In genomic region chr11:130168105-130168504, GRCh38 we compare ENCODE assay signal across 21 cellular contexts. TPM values are rescaled to one million over a fixed set of nuclear protein-coding genes. Genes with fewer than 3 reads are reported as not detected.
DNase-seq lines count a peak whose midpoint lies in the region; FAIRE-seq and TF ChIP-seq lines count a peak whose summit lies in the region.
"Had no signal": no experiment of that assay in that cellular context is flagged by ENCODE, and none has a peak within 500 bp of the region (broad histone marks: within the 10 kb centered on the region; RNA-seq: fewer than 3 reads in every experiment).

No MANE protein-coding gene starts in this region.

- H3K9ac ChIP-seq in BLaER1 treated with 17β-estradiol and CSF1 and Interleukin-3, amounts not matched to agents 10 nM and 100 nM: no peak overlapping the region
- H3K9ac ChIP-seq in keratinocyte (ENCODE audit: control insufficient read depth, extremely low read depth, insufficient read depth, low read length): no peak overlapping the region
- H3K9ac ChIP-seq in neural progenitor cell: no peak overlapping the region

- 86 to 92% (median 87%) methylated on average over 7 of the region's 7 CpGs for WGBS in adrenal gland, 4 donors

- intact Hi-C loops in left ventricle myocardium inferior (cut with micrococcal nuclease): no loop called here
- intact Hi-C loops in adrenal gland (cut with DNase I): no loop called here

- H3K4me3 Mint-ChIP-seq in neural progenitor cell: no peak overlapping the region
- H3K4me3 Mint-ChIP-seq: activated CD4-positive, alpha-beta memory T cell treated with anti-CD3 and anti-CD28 coated beads for 36 hours; activated T-cell treated with anti-CD3 and anti-CD28 coated beads, Interleukin-2, amount 50 U/mL, for 4 hours; brain; dendritic cell treated with granulocyte-macrophage colony-stimulating factor and Interleukin-4, amounts not matched to agents 40 ng/mL and 50 ng/mL, for 4 days had no signal

- H3K4me1 ChIP-seq in BLaER1 treated with 17β-estradiol and CSF1 and Interleukin-3, amounts not matched to agents 10 nM and 100 nM: peaks cover 67 to 87% (median 80%) of the 10 kb centered on the region in 10 experiments
- H3K4me1 ChIP-seq in keratinocyte (ENCODE audit: control insufficient read depth, extremely low read depth, insufficient read depth, low read length) (peaks cover 40% of the 10 kb centered on the region), neural progenitor cell (no peaks in the 10 kb centered on the region), left ventricle myocardium inferior (peaks cover 9% of the 10 kb centered on the region), adrenal gland (replicated peaks in 1 of 2) (peaks cover 0 to 3% of the 10 kb centered on the region in 2 donors)

- no peak overlapping the region for H3K4me3 ChIP-seq in BLaER1 treated with 17β-estradiol and CSF1 and Interleukin-3, amounts not matched to agents 10 nM and 100 nM
- H3K4me3 ChIP-seq in astrocyte of the spinal cord (ENCODE audit: low read depth, low read length) (no peak overlapping the region), keratinocyte (ENCODE audit: control insufficient read depth in 2 of 3, extremely low read depth in 1 of 3, insufficient read depth in 2 of 3, low read depth in 1 of 3, low read length in 3 of 3) (no peak overlapping the region), neural progenitor cell (no peak overlapping the region), left ventricle myocardium inferior (no peak overlapping the region), adrenal gland (no peak overlapping the region)
- H3K4me3 ChIP-seq: mucosa of descending colon had no signal

- no peaks in the 10 kb centered on the region for H3K9me3 ChIP-seq in BLaER1 treated with 17β-estradiol and CSF1 and Interleukin-3, amounts not matched to agents 10 nM and 100 nM (replicated peaks in 1 of 11)
- no peaks in the 10 kb centered on the region for H3K9me3 ChIP-seq in keratinocyte (ENCODE audit: control insufficient read depth, low read depth, low read length)
- no peaks in the 10 kb centered on the region for H3K9me3 ChIP-seq in neural progenitor cell (ENCODE audit: low read depth)
- no peaks in the 10 kb centered on the region for H3K9me3 ChIP-seq in left ventricle myocardium inferior (replicated peaks)
- no peaks in the 10 kb centered on the region for H3K9me3 ChIP-seq in adrenal gland (replicated peaks in 1 of 3)
- H3K9me3 ChIP-seq: mucosa of descending colon had no signal

- no peak overlapping the region for H3K27ac Mint-ChIP-seq in neural progenitor cell
- H3K27ac Mint-ChIP-seq: activated CD4-positive, alpha-beta memory T cell treated with anti-CD3 and anti-CD28 coated beads for 36 hours; brain; dendritic cell treated with granulocyte-macrophage colony-stimulating factor and Interleukin-4, amounts not matched to agents 40 ng/mL and 50 ng/mL, for 4 days had no signal

- no peaks in the 10 kb centered on the region for H3K4me1 Mint-ChIP-seq in neural progenitor cell
- H3K4me1 Mint-ChIP-seq: brain had no signal

- dilution Hi-C loops in keratinocyte (cut with MboI; ENCODE audit: extremely low pct_ligation_motif_present, low sequenced_read_pairs): no loop called here

- H3K9me1 ChIP-seq in keratinocyte (ENCODE audit: control insufficient read depth, extremely low read depth, insufficient read depth, low read length): peaks cover 2% of the 10 kb centered on the region

- H3K4me2 ChIP-seq in BLaER1 treated with 17β-estradiol and CSF1 and Interleukin-3, amounts not matched to agents 10 nM and 100 nM: peak overlapping the region in 9 of 11 experiments; percentile 17 to 93 (median 47); a peak in 16 of 22 replicates
- H3K4me2 ChIP-seq in keratinocyte (ENCODE audit: control insufficient read depth, extremely low read depth, insufficient read depth, low read depth, low read length): no peak overlapping the region
- H3K4me2 ChIP-seq in neural progenitor cell: no peak overlapping the region

- H3K27me3 ChIP-seq in BLaER1 treated with 17β-estradiol and CSF1 and Interleukin-3, amounts not matched to agents 10 nM and 100 nM: no peaks in the 10 kb centered on the region
- no peaks in the 10 kb centered on the region for H3K27me3 ChIP-seq in keratinocyte (ENCODE audit: control insufficient read depth, extremely low read depth, insufficient read depth, low read length)
- H3K27me3 ChIP-seq in neural progenitor cell: no peaks in the 10 kb centered on the region
- H3K27me3 ChIP-seq in left ventricle myocardium inferior (ENCODE audit: low read depth): peaks cover 6% of the 10 kb centered on the region
- H3K27me3 ChIP-seq in adrenal gland: no peaks in the 10 kb centered on the region

- TF ChIP-seq CTCF in astrocyte of the spinal cord (IDR thresholded peaks at IDR 0.05; ENCODE audit: low read depth, low read length) (no peak), keratinocyte (optimal IDR thresholded peaks at IDR 0.05 in 1 of 3, IDR thresholded peaks at IDR 0.05 in 1 of 3, conservative IDR thresholded peaks at IDR 0.05 in 1 of 3; ENCODE audit: extremely low read depth in 1 of 3, insufficient read depth in 2 of 3, low read length in 3 of 3) (no peak), neural progenitor cell (IDR thresholded peaks at IDR 0.05) (no peak), left ventricle myocardium inferior (IDR thresholded peaks at IDR 0.05; ENCODE audit: borderline replicate concordance) (no peak), adrenal gland (IDR thresholded peaks at IDR 0.05) (no peak)

- peak overlapping the region in 4 of 11 experiments; percentile 3 to 87 (median 38); a peak in 3 of 22 replicates for H3K27ac ChIP-seq in BLaER1 treated with 17β-estradiol and CSF1 and Interleukin-3, amounts not matched to agents 10 nM and 100 nM
- no peak overlapping the region for H3K27ac ChIP-seq in keratinocyte (ENCODE audit: control insufficient read depth, insufficient read depth, low read length)
- no peak overlapping the region for H3K27ac ChIP-seq in neural progenitor cell
- no peak overlapping the region for H3K27ac ChIP-seq in left ventricle myocardium inferior (replicated peaks)
- H3K27ac ChIP-seq in adrenal gland: no peak overlapping the region

- DNase-seq in M059J (ENCODE audit: low read depth) (peak; percentile 51), astrocyte of the spinal cord (ENCODE audit: low read depth, low spot score) (peak; percentile 68), keratinocyte (ENCODE audit: low read depth, low spot score) (no peak), neural progenitor cell (ENCODE audit: low spot score) (no peak), left ventricle myocardium inferior (no peak), NCI-H1436 treated with DMSO at 0.1 percent for 48 hours (lab: John Stamatoyannopoulos, UW) (no peak), adrenal gland (no peak)
- DNase-seq: activated CD4-positive, alpha-beta memory T cell treated with anti-CD3 and anti-CD28 coated beads for 36 hours; activated naive CD4-positive, alpha-beta T cell treated with anti-CD3 and anti-CD28 coated beads, Interleukin-2, amount 50 U/mL, for 16 hours; activated T-cell treated with anti-CD3 and anti-CD28 coated beads, Interleukin-2, amount 50 U/mL, for 4 hours; AML-193; GF-D8; mucosa of descending colon; NCI-H1092; stimulated activated CD4-positive, alpha-beta T cell treated with anti-CD3 and anti-CD28 coated beads, Interleukin-2, amount 100 ng/mL, for 24 hours; SW 1271 had no signal

- H2AFZ ChIP-seq in keratinocyte (ENCODE audit: control insufficient read depth, low read length) (no peak overlapping the region), neural progenitor cell (replicated peaks) (no peak overlapping the region)

- H3K27me3 Mint-ChIP-seq in neural progenitor cell (ENCODE audit: insufficient read depth, low read depth): peaks cover 7% of the 10 kb centered on the region

- no peaks in the 10 kb centered on the region for H3K9me3 Mint-ChIP-seq in neural progenitor cell
- H3K9me3 Mint-ChIP-seq: activated CD4-positive, alpha-beta memory T cell treated with anti-CD3 and anti-CD28 coated beads for 36 hours; activated T-cell treated with anti-CD3 and anti-CD28 coated beads, Interleukin-2, amount 50 U/mL, for 4 hours; brain; dendritic cell treated with granulocyte-macrophage colony-stimulating factor and Interleukin-4, amounts not matched to agents 40 ng/mL and 50 ng/mL, for 4 days had no signal

- TF ChIP-seq POLR2A in adrenal gland (IDR thresholded peaks at IDR 0.05): no peak

- H4K20me1 ChIP-seq in BLaER1 treated with 17β-estradiol and CSF1 and Interleukin-3, amounts not matched to agents 10 nM and 100 nM: no peaks in the 10 kb centered on the region; a peak in 1 of 22 replicates
- H4K20me1 ChIP-seq in keratinocyte (ENCODE audit: control insufficient read depth, extremely low read depth, insufficient read depth, low read length) (peaks cover 12% of the 10 kb centered on the region), neural progenitor cell (ENCODE audit: low read depth) (no peaks in the 10 kb centered on the region)

- in situ Hi-C loops in astrocyte of the spinal cord (cut with HindIII; ENCODE audit: low sequenced_read_pairs): no loop called here

- no peaks in the 10 kb centered on the region for H3F3A ChIP-seq in neural progenitor cell (ENCODE audit: low read depth)

- peaks cover 78% of the 10 kb centered on the region for H3K79me2 ChIP-seq in keratinocyte (ENCODE audit: control insufficient read depth, insufficient read depth, low read length)
- no peaks in the 10 kb centered on the region for H3K79me2 ChIP-seq in neural progenitor cell (ENCODE audit: low read depth)

- H3K36me3 Mint-ChIP-seq in neural progenitor cell: no peaks in the 10 kb centered on the region
- H3K36me3 Mint-ChIP-seq: activated CD4-positive, alpha-beta memory T cell treated with anti-CD3 and anti-CD28 coated beads for 36 hours; brain had no signal

- FAIRE-seq in keratinocyte (lab: Jason Lieb, UNC): peak; percentile 61
- FAIRE-seq: D721Med, H1 had no signal

- H3K36me3 ChIP-seq in BLaER1 treated with 17β-estradiol and CSF1 and Interleukin-3, amounts not matched to agents 10 nM and 100 nM: no peaks in the 10 kb centered on the region
- H3K36me3 ChIP-seq in keratinocyte (ENCODE audit: control insufficient read depth in 2 of 2, extremely low read depth in 1 of 2, insufficient read depth in 2 of 2, low read length in 2 of 2): peaks cover 0 to 2% of the 10 kb centered on the region in 2 experiments
- H3K36me3 ChIP-seq in neural progenitor cell: no peaks in the 10 kb centered on the region
- no peaks in the 10 kb centered on the region for H3K36me3 ChIP-seq in left ventricle myocardium inferior
- no peaks in the 10 kb centered on the region for H3K36me3 ChIP-seq in adrenal gland (replicated peaks in 1 of 2)

RNA-seq across cellular contexts. Expression of gene ST14, which starts 8.5 kb away (rescaled TPM):
- 0.30 and 0.44 TPM in 2 replicates for total RNA-seq in M059J (2014; rRNA removed; shearing (Covaris generic))
- polyA plus RNA-seq in keratinocyte: 45.8 to 74.8 TPM (median 66.2 TPM) in 3 replicates
- 57.5 TPM for polyA plus RNA-seq in keratinocyte (2011; ENCODE audit: low read depth)
- polyA plus RNA-seq in keratinocyte (2011; cell fraction: cytosol; rRNA removed): 24.3 and 36.9 TPM in 2 replicates
- 97.9 and 116 TPM in 2 replicates for polyA plus RNA-seq in keratinocyte (2011; cell fraction: nucleus; rRNA removed)
- polyA plus RNA-seq in keratinocyte (2012; ENCODE audit: low replicate concordance): 66.2 and 72.4 TPM in 2 replicates
- polyA minus RNA-seq in keratinocyte: 60.5 to 115 TPM (median 88.8 TPM) in 3 replicates
- 102 TPM for polyA minus RNA-seq in keratinocyte (2011; cell fraction: cytosol; rRNA and poly(A)+ RNA removed)
- 130 and 161 TPM in 2 replicates for polyA minus RNA-seq in keratinocyte (2011; cell fraction: nucleus; rRNA and poly(A)+ RNA removed)
- total RNA-seq in neural progenitor cell (ENCODE audit: low replicate concordance): 1.4 and 2.4 TPM in 2 replicates
- 1.0 TPM for total RNA-seq in left ventricle myocardium inferior
- total RNA-seq in adrenal gland: 10 to 100 TPM in 5 of 8 donors, 1 to 10 TPM in 3; 2.5 to 41.0 (median 11.5) TPM
- 10 to 100 TPM in 1 of 3 donors, 1 to 10 TPM in 2; 3.0 to 13.4 (median 3.4) TPM for polyA plus RNA-seq in adrenal gland
- total RNA-seq: activated CD4-positive, alpha-beta memory T cell treated with anti-CD3 and anti-CD28 coated beads for 36 hours had no signal

Comparison
In these comparisons a context has a peak if more than half of its experiments do, and no peak if none do; other contexts are left out.
1. H3K4me2 ChIP-seq: peak in BLaER1 treated with 17β-estradiol and CSF1 and Interleukin-3, amounts not matched to agents 10 nM and 100 nM (9 of 11); none in keratinocyte (single experiment) and neural progenitor cell (single experiment).
2. DNase-seq: peak in M059J (single experiment) and astrocyte of the spinal cord (single experiment); none in keratinocyte (single experiment), neural progenitor cell (single experiment), left ventricle myocardium inferior (single experiment), NCI-H1436 treated with DMSO at 0.1 percent for 48 hours (single experiment) and adrenal gland (0 of 7).